ENCODE assay signal across 19 cellular contexts in genomic region chr22:35593885-35594470, GRCh38. TPM values are rescaled to one million over a fixed set of nuclear protein-coding genes. Genes with fewer than 3 reads are reported as not detected.
"Had no signal": no experiment of that assay in that cellular context is flagged by ENCODE, and none has a peak within 500 bp of the region (broad histone marks: within the 10 kb centered on the region; RNA-seq: fewer than 3 reads in every experiment).

No MANE protein-coding gene starts in this region.

- H3K4me1 Mint-ChIP-seq: activated CD4-positive, alpha-beta T cell treated with anti-CD3 and anti-CD28 coated beads, Interleukin-2, amount 10 ng/mL, durations not matched to agents 24 days and 14 days; activated T-helper 17 cell treated with anti-CD3 and anti-CD28 coated beads, Interleukin-2, amount 50 U/mL, for 72 hours; T-cell had no signal

- H3K27me3 ChIP-seq: suprapubic skin, upper lobe of left lung had no signal

- H3K9me3 ChIP-seq: suprapubic skin, upper lobe of left lung had no signal

- H3K27ac Mint-ChIP-seq: activated CD4-positive, alpha-beta T cell treated with anti-CD3 and anti-CD28 coated beads, Interleukin-2, amount 10 ng/mL, durations not matched to agents 24 days and 14 days; activated naive CD4-positive, alpha-beta T cell treated with anti-CD3 and anti-CD28 coated beads for 36 hours; activated T-helper 17 cell treated with anti-CD3 and anti-CD28 coated beads, Interleukin-2, amount 50 U/mL, for 72 hours; natural killer cell treated with Interleukin-12 subunit alpha and Interleukin-12 subunit beta and Interleukin-15 and Interleukin-18, amount 100 ng/mL, for 72 hours; T-cell; WTC11 had no signal

- H3K27ac ChIP-seq: SK-N-MC, suprapubic skin, upper lobe of left lung had no signal

- DNase-seq: activated CD4-positive, alpha-beta T cell treated with anti-CD3 and anti-CD28 coated beads, Interleukin-2, amount 10 ng/mL, durations not matched to agents 24 days and 14 days; activated CD8-positive, alpha-beta memory T cell treated with anti-CD3 and anti-CD28 coated beads for 24 hours; activated naive CD4-positive, alpha-beta T cell treated with anti-CD3 and anti-CD28 coated beads for 36 hours; central memory CD4-positive, alpha-beta T cell; cortex of kidney; effector CD8-positive, alpha-beta T cell; hippocampal formation; kidney glomerular epithelial cell; mammary epithelial cell; stimulated activated naive CD4-positive, alpha-beta T cell; T-cell; upper lobe of left lung had no signal

- H3K9me3 Mint-ChIP-seq: activated CD4-positive, alpha-beta T cell treated with anti-CD3 and anti-CD28 coated beads, Interleukin-2, amount 10 ng/mL, durations not matched to agents 24 days and 14 days; activated naive CD4-positive, alpha-beta T cell treated with anti-CD3 and anti-CD28 coated beads for 36 hours; activated T-helper 17 cell treated with anti-CD3 and anti-CD28 coated beads, Interleukin-2, amount 50 U/mL, for 72 hours; natural killer cell treated with Interleukin-12 subunit alpha and Interleukin-12 subunit beta and Interleukin-15 and Interleukin-18, amount 100 ng/mL, for 72 hours; T-cell; WTC11 had no signal

- ATAC-seq: activated T-helper 17 cell treated with anti-CD3 and anti-CD28 coated beads, Interleukin-2, amount 50 U/mL, for 72 hours; natural killer cell treated with Interleukin-12 subunit alpha and Interleukin-12 subunit beta and Interleukin-15 and Interleukin-18, amount 100 ng/mL, for 72 hours; T-cell; WTC11 had no signal

- H3K4me3 Mint-ChIP-seq: activated CD4-positive, alpha-beta T cell treated with anti-CD3 and anti-CD28 coated beads, Interleukin-2, amount 10 ng/mL, durations not matched to agents 24 days and 14 days; activated naive CD4-positive, alpha-beta T cell treated with anti-CD3 and anti-CD28 coated beads for 36 hours; activated T-helper 17 cell treated with anti-CD3 and anti-CD28 coated beads, Interleukin-2, amount 50 U/mL, for 72 hours; natural killer cell treated with Interleukin-12 subunit alpha and Interleukin-12 subunit beta and Interleukin-15 and Interleukin-18, amount 100 ng/mL, for 72 hours; T-cell; WTC11 had no signal

- H3K4me3 ChIP-seq: SK-N-MC, suprapubic skin, upper lobe of left lung had no signal

- H3K36me3 ChIP-seq: suprapubic skin, upper lobe of left lung had no signal

- H3K36me3 Mint-ChIP-seq: natural killer cell treated with Interleukin-12 subunit alpha and Interleukin-12 subunit beta and Interleukin-15 and Interleukin-18, amount 100 ng/mL, for 72 hours; T-cell; WTC11 had no signal

RNA-seq across cellular contexts. Expression of gene MB, which starts 23.2 kb away (rescaled TPM):
- total RNA-seq: activated naive CD4-positive, alpha-beta T cell treated with anti-CD3 and anti-CD28 coated beads for 36 hours; fibroblast of lung; mammary epithelial cell; natural killer cell treated with Interleukin-12 subunit alpha and Interleukin-12 subunit beta and Interleukin-15 and Interleukin-18, amount 100 ng/mL, for 72 hours; renal cortical epithelial cell; T-cell had no signal
- polyA plus RNA-seq: fibroblast of lung, mammary epithelial cell had no signal

RNA-seq across cellular contexts. Expression of gene RASD2, which starts 53.3 kb away (rescaled TPM):
- total RNA-seq: activated CD4-positive, alpha-beta T cell treated with anti-CD3 and anti-CD28 coated beads, Interleukin-2, amount 10 ng/mL, durations not matched to agents 24 days and 14 days; activated naive CD4-positive, alpha-beta T cell treated with anti-CD3 and anti-CD28 coated beads for 36 hours had no signal
